ENCODE assay signal across 8 cellular contexts in genomic region chr22:40463017-40463631, GRCh38.
DNase-seq lines count a peak whose midpoint lies in the region; ATAC-seq and TF ChIP-seq lines count a peak whose summit lies in the region.
"Had no signal": no experiment of that assay in that cellular context is flagged by ENCODE, and none has a peak within 500 bp of the region (broad histone marks: within the 10 kb centered on the region; RNA-seq: fewer than 3 reads in every experiment).

No MANE protein-coding gene starts in this region.

- DNase-seq in GM23338 (ENCODE audit: low spot score) (no peak), T-helper 22 cell (ENCODE audit: low read depth) (peak; percentile 26), colonic mucosa (peak; percentile 28), amniotic stem cell (lab: John Stamatoyannopoulos, UW) (no peak), NCI-H2227 (lab: John Stamatoyannopoulos, UW; ENCODE audit: unreplicated experiment) (no peak)
- DNase-seq in stimulated activated CD4-positive, alpha-beta T cell treated with anti-CD3 and anti-CD28 coated beads, Interleukin-4, amount 100 ng/mL, for 48 hours (ENCODE audit: low read depth in 2 of 2) = peak; percentile 24 to 36

- no peak overlapping the region for H2AFZ ChIP-seq in GM23338

- peaks cover 2% of the 10 kb centered on the region; the same call in 1 of the 3 replicates for H3K4me1 Mint-ChIP-seq in GM23338

- no peaks in the 10 kb centered on the region; the same call in 1 of the 2 replicates for H3F3A ChIP-seq in GM23338 (replicated peaks; ENCODE audit: low read depth)

- H3K4me2 ChIP-seq in GM23338 = no peak overlapping the region

- no peaks in the 10 kb centered on the region for H3K9me3 Mint-ChIP-seq in GM23338

- no peaks in the 10 kb centered on the region for H3K36me3 ChIP-seq in GM23338 (ENCODE audit: insufficient read depth)
- H3K36me3 ChIP-seq in colonic mucosa = no peaks in the 10 kb centered on the region

- ATAC-seq in GM23338 (no peak), HG03097 (IDR thresholded peaks at IDR 0.05; ENCODE audit: low FRiP score, unreplicated experiment) (no peak)
- ATAC-seq: Panc1 had no signal

- H3K27ac ChIP-seq in GM23338 (ENCODE audit: low read depth) = peak overlapping the region; percentile 17; the same call in 1 of the 2 replicates
- peak overlapping the region; percentile 37 for H3K27ac ChIP-seq in colonic mucosa

- no peaks in the 10 kb centered on the region for H3K4me1 ChIP-seq in GM23338 (ENCODE audit: insufficient read depth)
- H3K4me1 ChIP-seq in colonic mucosa = no peaks in the 10 kb centered on the region

- peaks cover 4% of the 10 kb centered on the region; the same call in 1 of the 2 replicates for H4K20me1 ChIP-seq in GM23338 (replicated peaks; ENCODE audit: insufficient read depth)

- H3K4me3 Mint-ChIP-seq in GM23338 = no peak overlapping the region

- H3K27me3 ChIP-seq in GM23338 (ENCODE audit: insufficient read depth) (no peaks in the 10 kb centered on the region), colonic mucosa (no peaks in the 10 kb centered on the region)

- TF ChIP-seq CTCF in GM23338 (conservative IDR thresholded peaks at IDR 0.05; ENCODE audit: low read depth in 2 of 2) (no peak), colonic mucosa (IDR thresholded peaks at IDR 0.05) (no peak)

- intact Hi-C loops in colonic mucosa (cut with DNase I) = no loop called here

- H3K4me3 ChIP-seq in GM23338 (no peak overlapping the region), colonic mucosa (peak overlapping the region; percentile 22)

- peak overlapping the region in 1 of 2 donors; percentile 16 for H3K9ac ChIP-seq in colonic mucosa (ENCODE audit: low read depth in 2 of 2, low read length in 2 of 2)

- peaks cover 7% of the 10 kb centered on the region; the same call in 1 of the 2 replicates for H3K79me2 ChIP-seq in GM23338 (replicated peaks; ENCODE audit: insufficient read depth)

- H3K9me3 ChIP-seq in colonic mucosa = no peaks in the 10 kb centered on the region

- H3K27ac Mint-ChIP-seq in GM23338 = peak overlapping the region; percentile 54; the same call in 1 of the 2 replicates

- H3K9me2 ChIP-seq in GM23338 (ENCODE audit: insufficient read depth) = no peaks in the 10 kb centered on the region

- no peaks in the 10 kb centered on the region for H3K27me3 Mint-ChIP-seq in GM23338 (ENCODE audit: insufficient read depth, low read depth, poor library complexity)

- peaks cover 6% of the 10 kb centered on the region for H3K36me3 Mint-ChIP-seq in GM23338 (ENCODE audit: low read depth)

TF ChIP-seq in GM23338, 12 proteins besides CTCF, POLR2A, EP300 and RAD21:
- no peak for TF ChIP-seq REST (IDR thresholded peaks at IDR 0.05; ENCODE audit: unreplicated experiment)
- TF ChIP-seq EZH2phosphoT487 (IDR thresholded peaks at IDR 0.05; ENCODE audit: unreplicated experiment) = no peak
- TF ChIP-seq POLR2AphosphoS5 (IDR thresholded peaks at IDR 0.05; ENCODE audit: low read depth) = no peak
- TF ChIP-seq ETS1 (IDR thresholded peaks at IDR 0.05) = no peak
- no peak for TF ChIP-seq JUNB (IDR thresholded peaks at IDR 0.05; ENCODE audit: unreplicated experiment)
- no peak for TF ChIP-seq ZNF114 (CRISPR knock-in tag; IDR thresholded peaks at IDR 0.05)
- TF ChIP-seq NANOG (IDR thresholded peaks at IDR 0.05; ENCODE audit: borderline replicate concordance) = no peak
- TF ChIP-seq, protein P1, sequence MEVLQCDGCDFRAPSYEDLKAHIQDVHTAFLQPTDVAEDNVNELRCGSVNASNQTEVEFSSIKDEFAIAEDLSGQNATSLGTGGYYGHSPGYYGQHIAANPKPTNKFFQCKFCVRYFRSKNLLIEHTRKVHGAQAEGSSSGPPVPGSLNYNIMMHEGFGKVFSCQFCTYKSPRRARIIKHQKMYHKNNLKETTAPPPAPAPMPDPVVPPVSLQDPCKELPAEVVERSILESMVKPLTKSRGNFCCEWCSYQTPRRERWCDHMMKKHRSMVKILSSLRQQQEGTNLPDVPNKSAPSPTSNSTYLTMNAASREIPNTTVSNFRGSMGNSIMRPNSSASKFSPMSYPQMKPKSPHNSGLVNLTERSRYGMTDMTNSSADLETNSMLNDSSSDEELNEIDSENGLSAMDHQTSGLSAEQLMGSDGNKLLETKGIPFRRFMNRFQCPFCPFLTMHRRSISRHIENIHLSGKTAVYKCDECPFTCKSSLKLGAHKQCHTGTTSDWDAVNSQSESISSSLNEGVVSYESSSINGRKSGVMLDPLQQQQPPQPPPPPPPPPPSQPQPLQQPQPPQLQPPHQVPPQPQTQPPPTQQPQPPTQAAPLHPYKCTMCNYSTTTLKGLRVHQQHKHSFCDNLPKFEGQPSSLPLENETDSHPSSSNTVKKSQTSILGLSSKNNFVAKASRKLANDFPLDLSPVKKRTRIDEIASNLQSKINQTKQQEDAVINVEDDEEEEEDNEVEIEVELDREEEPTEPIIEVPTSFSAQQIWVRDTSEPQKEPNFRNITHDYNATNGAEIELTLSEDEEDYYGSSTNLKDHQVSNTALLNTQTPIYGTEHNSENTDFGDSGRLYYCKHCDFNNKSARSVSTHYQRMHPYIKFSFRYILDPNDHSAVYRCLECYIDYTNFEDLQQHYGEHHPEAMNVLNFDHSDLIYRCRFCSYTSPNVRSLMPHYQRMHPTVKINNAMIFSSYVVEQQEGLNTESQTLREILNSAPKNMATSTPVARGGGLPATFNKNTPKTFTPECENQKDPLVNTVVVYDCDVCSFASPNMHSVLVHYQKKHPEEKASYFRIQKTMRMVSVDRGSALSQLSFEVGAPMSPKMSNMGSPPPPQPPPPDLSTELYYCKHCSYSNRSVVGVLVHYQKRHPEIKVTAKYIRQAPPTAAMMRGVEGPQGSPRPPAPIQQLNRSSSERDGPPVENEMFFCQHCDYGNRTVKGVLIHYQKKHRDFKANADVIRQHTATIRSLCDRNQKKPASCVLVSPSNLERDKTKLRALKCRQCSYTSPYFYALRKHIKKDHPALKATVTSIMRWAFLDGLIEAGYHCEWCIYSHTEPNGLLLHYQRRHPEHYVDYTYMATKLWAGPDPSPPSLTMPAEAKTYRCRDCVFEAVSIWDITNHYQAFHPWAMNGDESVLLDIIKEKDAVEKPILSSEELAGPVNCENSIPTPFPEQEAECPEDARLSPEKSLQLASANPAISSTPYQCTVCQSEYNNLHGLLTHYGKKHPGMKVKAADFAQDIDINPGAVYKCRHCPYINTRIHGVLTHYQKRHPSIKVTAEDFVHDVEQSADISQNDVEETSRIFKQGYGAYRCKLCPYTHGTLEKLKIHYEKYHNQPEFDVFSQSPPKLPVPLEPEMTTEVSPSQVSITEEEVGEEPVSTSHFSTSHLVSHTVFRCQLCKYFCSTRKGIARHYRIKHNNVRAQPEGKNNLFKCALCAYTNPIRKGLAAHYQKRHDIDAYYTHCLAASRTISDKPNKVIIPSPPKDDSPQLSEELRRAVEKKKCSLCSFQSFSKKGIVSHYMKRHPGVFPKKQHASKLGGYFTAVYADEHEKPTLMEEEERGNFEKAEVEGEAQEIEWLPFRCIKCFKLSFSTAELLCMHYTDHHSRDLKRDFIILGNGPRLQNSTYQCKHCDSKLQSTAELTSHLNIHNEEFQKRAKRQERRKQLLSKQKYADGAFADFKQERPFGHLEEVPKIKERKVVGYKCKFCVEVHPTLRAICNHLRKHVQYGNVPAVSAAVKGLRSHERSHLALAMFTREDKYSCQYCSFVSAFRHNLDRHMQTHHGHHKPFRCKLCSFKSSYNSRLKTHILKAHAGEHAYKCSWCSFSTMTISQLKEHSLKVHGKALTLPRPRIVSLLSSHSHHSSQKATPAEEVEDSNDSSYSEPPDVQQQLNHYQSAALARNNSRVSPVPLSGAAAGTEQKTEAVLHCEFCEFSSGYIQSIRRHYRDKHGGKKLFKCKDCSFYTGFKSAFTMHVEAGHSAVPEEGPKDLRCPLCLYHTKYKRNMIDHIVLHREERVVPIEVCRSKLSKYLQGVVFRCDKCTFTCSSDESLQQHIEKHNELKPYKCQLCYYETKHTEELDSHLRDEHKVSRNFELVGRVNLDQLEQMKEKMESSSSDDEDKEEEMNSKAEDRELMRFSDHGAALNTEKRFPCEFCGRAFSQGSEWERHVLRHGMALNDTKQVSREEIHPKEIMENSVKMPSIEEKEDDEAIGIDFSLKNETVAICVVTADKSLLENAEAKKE (CRISPR knock-in tag; IDR thresholded peaks at IDR 0.05) = no peak
- TF ChIP-seq ZNF331 (CRISPR knock-in tag; IDR thresholded peaks at IDR 0.05; ENCODE audit: low read depth) = no peak
TF ChIP-seq in GM23338: peak in this region for 0.

Comparison
In these comparisons a context has a peak if more than half of its experiments do, and no peak if none do; other contexts are left out.
1. DNase-seq: peak in T-helper 22 cell (single experiment), colonic mucosa (single experiment) and stimulated activated CD4-positive, alpha-beta T cell treated with anti-CD3 and anti-CD28 coated beads, Interleukin-4, amount 100 ng/mL, for 48 hours (2 of 2); none in GM23338 (single experiment), amniotic stem cell (single experiment) and NCI-H2227 (single experiment).